1 cellular context compared by ENCODE assay signal in genomic region chr7:917255-918117, GRCh38.
TF ChIP-seq lines count a peak whose summit lies in the region.

No MANE protein-coding gene starts in this region.

TF ChIP-seq in WTC11, 78 proteins besides CTCF, POLR2A, EP300 and RAD21 (continued from another document):
- TF ChIP-seq, protein P1, sequence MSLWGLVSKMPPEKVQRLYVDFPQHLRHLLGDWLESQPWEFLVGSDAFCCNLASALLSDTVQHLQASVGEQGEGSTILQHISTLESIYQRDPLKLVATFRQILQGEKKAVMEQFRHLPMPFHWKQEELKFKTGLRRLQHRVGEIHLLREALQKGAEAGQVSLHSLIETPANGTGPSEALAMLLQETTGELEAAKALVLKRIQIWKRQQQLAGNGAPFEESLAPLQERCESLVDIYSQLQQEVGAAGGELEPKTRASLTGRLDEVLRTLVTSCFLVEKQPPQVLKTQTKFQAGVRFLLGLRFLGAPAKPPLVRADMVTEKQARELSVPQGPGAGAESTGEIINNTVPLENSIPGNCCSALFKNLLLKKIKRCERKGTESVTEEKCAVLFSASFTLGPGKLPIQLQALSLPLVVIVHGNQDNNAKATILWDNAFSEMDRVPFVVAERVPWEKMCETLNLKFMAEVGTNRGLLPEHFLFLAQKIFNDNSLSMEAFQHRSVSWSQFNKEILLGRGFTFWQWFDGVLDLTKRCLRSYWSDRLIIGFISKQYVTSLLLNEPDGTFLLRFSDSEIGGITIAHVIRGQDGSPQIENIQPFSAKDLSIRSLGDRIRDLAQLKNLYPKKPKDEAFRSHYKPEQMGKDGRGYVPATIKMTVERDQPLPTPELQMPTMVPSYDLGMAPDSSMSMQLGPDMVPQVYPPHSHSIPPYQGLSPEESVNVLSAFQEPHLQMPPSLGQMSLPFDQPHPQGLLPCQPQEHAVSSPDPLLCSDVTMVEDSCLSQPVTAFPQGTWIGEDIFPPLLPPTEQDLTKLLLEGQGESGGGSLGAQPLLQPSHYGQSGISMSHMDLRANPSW (CRISPR knock-in tag; conservative IDR thresholded peaks at IDR 0.05; ENCODE audit: low read depth) = no peak
- TF ChIP-seq NR2C2 (CRISPR knock-in tag; IDR thresholded peaks at IDR 0.05) = no peak
- no peak for TF ChIP-seq FOXJ3 (CRISPR knock-in tag; IDR thresholded peaks at IDR 0.05; ENCODE audit: borderline replicate concordance)
- TF ChIP-seq, protein P2, sequence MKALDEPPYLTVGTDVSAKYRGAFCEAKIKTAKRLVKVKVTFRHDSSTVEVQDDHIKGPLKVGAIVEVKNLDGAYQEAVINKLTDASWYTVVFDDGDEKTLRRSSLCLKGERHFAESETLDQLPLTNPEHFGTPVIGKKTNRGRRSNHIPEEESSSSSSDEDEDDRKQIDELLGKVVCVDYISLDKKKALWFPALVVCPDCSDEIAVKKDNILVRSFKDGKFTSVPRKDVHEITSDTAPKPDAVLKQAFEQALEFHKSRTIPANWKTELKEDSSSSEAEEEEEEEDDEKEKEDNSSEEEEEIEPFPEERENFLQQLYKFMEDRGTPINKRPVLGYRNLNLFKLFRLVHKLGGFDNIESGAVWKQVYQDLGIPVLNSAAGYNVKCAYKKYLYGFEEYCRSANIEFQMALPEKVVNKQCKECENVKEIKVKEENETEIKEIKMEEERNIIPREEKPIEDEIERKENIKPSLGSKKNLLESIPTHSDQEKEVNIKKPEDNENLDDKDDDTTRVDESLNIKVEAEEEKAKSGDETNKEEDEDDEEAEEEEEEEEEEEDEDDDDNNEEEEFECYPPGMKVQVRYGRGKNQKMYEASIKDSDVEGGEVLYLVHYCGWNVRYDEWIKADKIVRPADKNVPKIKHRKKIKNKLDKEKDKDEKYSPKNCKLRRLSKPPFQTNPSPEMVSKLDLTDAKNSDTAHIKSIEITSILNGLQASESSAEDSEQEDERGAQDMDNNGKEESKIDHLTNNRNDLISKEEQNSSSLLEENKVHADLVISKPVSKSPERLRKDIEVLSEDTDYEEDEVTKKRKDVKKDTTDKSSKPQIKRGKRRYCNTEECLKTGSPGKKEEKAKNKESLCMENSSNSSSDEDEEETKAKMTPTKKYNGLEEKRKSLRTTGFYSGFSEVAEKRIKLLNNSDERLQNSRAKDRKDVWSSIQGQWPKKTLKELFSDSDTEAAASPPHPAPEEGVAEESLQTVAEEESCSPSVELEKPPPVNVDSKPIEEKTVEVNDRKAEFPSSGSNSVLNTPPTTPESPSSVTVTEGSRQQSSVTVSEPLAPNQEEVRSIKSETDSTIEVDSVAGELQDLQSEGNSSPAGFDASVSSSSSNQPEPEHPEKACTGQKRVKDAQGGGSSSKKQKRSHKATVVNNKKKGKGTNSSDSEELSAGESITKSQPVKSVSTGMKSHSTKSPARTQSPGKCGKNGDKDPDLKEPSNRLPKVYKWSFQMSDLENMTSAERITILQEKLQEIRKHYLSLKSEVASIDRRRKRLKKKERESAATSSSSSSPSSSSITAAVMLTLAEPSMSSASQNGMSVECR (CRISPR knock-in tag; IDR thresholded peaks at IDR 0.05; ENCODE audit: borderline replicate concordance) = no peak
- no peak for TF ChIP-seq SP1 (CRISPR knock-in tag; conservative IDR thresholded peaks at IDR 0.05)
- no peak for TF ChIP-seq NFE2L1 (CRISPR knock-in tag; IDR thresholded peaks at IDR 0.05)
- TF ChIP-seq MYBL2 (CRISPR knock-in tag; IDR thresholded peaks at IDR 0.05) = no peak
TF ChIP-seq in WTC11: peak in this region for 0.
